In genomic region chr7:55129409-55130078, GRCh38 we compare ENCODE assay signal across 10 cellular contexts.
DNase-seq lines count a peak whose midpoint lies in the region; TF ChIP-seq lines count a peak whose summit lies in the region.
"Had no signal": no experiment of that assay in that cellular context is flagged by ENCODE, and none has a peak within 500 bp of the region (broad histone marks: within the 10 kb centered on the region; RNA-seq: fewer than 3 reads in every experiment).

No MANE protein-coding gene starts in this region.

- peaks cover 1 to 24% of the 10 kb centered on the region in 2 donors for H3K27me3 Mint-ChIP-seq in CD8-positive, alpha-beta memory T cell
- peaks cover 4% of the 10 kb centered on the region for H3K27me3 Mint-ChIP-seq in activated naive CD4-positive, alpha-beta T cell treated with anti-CD3 and anti-CD28 coated beads, Interleukin-2, amount 10 ng/mL, durations not matched to agents 7 days and 5 days

- H3K27ac ChIP-seq in SJCRH30 (peak overlapping the region; percentile 73), esophagus squamous epithelium (peak overlapping the region; percentile 90 to 96 (median 94)), prostate gland (peak overlapping the region; percentile 53 to 57)
- no peak overlapping the region for H3K27ac ChIP-seq in CD8-positive, alpha-beta memory T cell (ENCODE audit: low read depth, low read length)

- intact Hi-C loops in esophagus squamous epithelium (cut with DNase I) (no loop called here), prostate gland (cut with DNase I) (loop anchor here (2.0 to 10.0 kb wide), 3 partner anchors 57 to 125 kb away; no protein-coding TSS in a partner anchor)

- no peaks in the 10 kb centered on the region for H3K36me3 Mint-ChIP-seq in CD8-positive, alpha-beta memory T cell
- H3K36me3 Mint-ChIP-seq in activated naive CD4-positive, alpha-beta T cell treated with anti-CD3 and anti-CD28 coated beads, Interleukin-2, amount 10 ng/mL, durations not matched to agents 7 days and 5 days = no peaks in the 10 kb centered on the region
- H3K36me3 Mint-ChIP-seq: activated naive CD4-positive, alpha-beta T cell treated with anti-CD3 and anti-CD28 coated beads, Interleukin-2, amount 50 U/mL, for 24 hours had no signal

- no peak for TF ChIP-seq POLR2A in esophagus squamous epithelium (IDR thresholded peaks at IDR 0.05)
- TF ChIP-seq POLR2A in prostate gland (IDR thresholded peaks at IDR 0.05) = no peak

- no peaks in the 10 kb centered on the region for H3K9me3 Mint-ChIP-seq in CD8-positive, alpha-beta memory T cell
- no peaks in the 10 kb centered on the region for H3K9me3 Mint-ChIP-seq in activated naive CD4-positive, alpha-beta T cell treated with anti-CD3 and anti-CD28 coated beads, Interleukin-2, amount 10 ng/mL, durations not matched to agents 7 days and 5 days
- H3K9me3 Mint-ChIP-seq: activated naive CD4-positive, alpha-beta T cell treated with anti-CD3 and anti-CD28 coated beads, Interleukin-2, amount 50 U/mL, for 24 hours had no signal

- TF ChIP-seq CTCF in esophagus squamous epithelium (IDR thresholded peaks at IDR 0.05) (no peak), prostate gland (IDR thresholded peaks at IDR 0.05) (no peak)

- peaks cover 0 to 2% (median 0%) of the 10 kb centered on the region in 3 donors for H3K4me1 Mint-ChIP-seq in CD8-positive, alpha-beta memory T cell
- H3K4me1 Mint-ChIP-seq in activated naive CD4-positive, alpha-beta T cell treated with anti-CD3 and anti-CD28 coated beads, Interleukin-2, amount 10 ng/mL, durations not matched to agents 7 days and 5 days = no peaks in the 10 kb centered on the region

- DNase-seq in EL (peak; percentile 84), SJCRH30 (peak in 1 of 2 experiments; percentile 60), esophagus squamous epithelium (lab: John Stamatoyannopoulos, UW) (no peak), prostate gland (ENCODE audit: low spot score) (no peak), activated T-cell treated with anti-CD3 and anti-CD28 coated beads for 4 hours (no peak)
- DNase-seq in CD8-positive, alpha-beta memory T cell = no peak
- no peak for DNase-seq in activated CD4-positive, CD25-positive, alpha-beta regulatory T cell (lab: John Stamatoyannopoulos, UW)
- DNase-seq in activated naive CD4-positive, alpha-beta T cell treated with anti-CD3 and anti-CD28 coated beads, Interleukin-2, amount 10 ng/mL, durations not matched to agents 7 days and 5 days = no peak
- DNase-seq: NCI-H2081 treated with DMSO at 0.1 percent for 48 hours had no signal

- no peaks in the 10 kb centered on the region for H3K36me3 ChIP-seq in SJCRH30
- H3K36me3 ChIP-seq in esophagus squamous epithelium = peaks cover 0 to 3% (median 0%) of the 10 kb centered on the region in 3 donors
- H3K36me3 ChIP-seq in prostate gland = no peaks in the 10 kb centered on the region
- no peaks in the 10 kb centered on the region for H3K36me3 ChIP-seq in CD8-positive, alpha-beta memory T cell (ENCODE audit: insufficient read depth, low read length)

- H3K9me3 ChIP-seq in SJCRH30 (replicated peaks) (no peaks in the 10 kb centered on the region), esophagus squamous epithelium (no peaks in the 10 kb centered on the region), prostate gland (no peaks in the 10 kb centered on the region)
- no peaks in the 10 kb centered on the region for H3K9me3 ChIP-seq in CD8-positive, alpha-beta memory T cell (ENCODE audit: low read length)

- POLR2A ChIA-PET in CD8-positive, alpha-beta memory T cell (lab: Charles Lee) = no interaction called here

- CTCF ChIA-PET in CD8-positive, alpha-beta memory T cell (lab: Charles Lee) = no interaction called here
- CTCF ChIA-PET in activated naive CD4-positive, alpha-beta T cell treated with anti-CD3 and anti-CD28 coated beads, Interleukin-2, amount 10 ng/mL, durations not matched to agents 7 days and 5 days (lab: Charles Lee) = no interaction called here

- H3K4me1 ChIP-seq in SJCRH30 (peaks cover 64% of the 10 kb centered on the region), esophagus squamous epithelium (peaks cover 65 to 98% (median 81%) of the 10 kb centered on the region in 3 donors), prostate gland (replicated peaks) (peaks cover 16% of the 10 kb centered on the region)
- H3K4me1 ChIP-seq in CD8-positive, alpha-beta memory T cell (ENCODE audit: insufficient read depth, low read length) = no peaks in the 10 kb centered on the region

- H3K4me3 ChIP-seq in SJCRH30 (no peak overlapping the region), esophagus squamous epithelium (no peak overlapping the region), prostate gland (no peak overlapping the region)
- no peak overlapping the region for H3K4me3 ChIP-seq in CD8-positive, alpha-beta memory T cell (ENCODE audit: low read length)

- H3K27ac Mint-ChIP-seq in CD8-positive, alpha-beta memory T cell = no peak overlapping the region
- H3K27ac Mint-ChIP-seq in activated naive CD4-positive, alpha-beta T cell treated with anti-CD3 and anti-CD28 coated beads, Interleukin-2, amount 10 ng/mL, durations not matched to agents 7 days and 5 days = no peak overlapping the region
- H3K27ac Mint-ChIP-seq: activated naive CD4-positive, alpha-beta T cell treated with anti-CD3 and anti-CD28 coated beads, Interleukin-2, amount 50 U/mL, for 24 hours had no signal

- H3K4me3 Mint-ChIP-seq in CD8-positive, alpha-beta memory T cell = no peak overlapping the region
- H3K4me3 Mint-ChIP-seq in activated naive CD4-positive, alpha-beta T cell treated with anti-CD3 and anti-CD28 coated beads, Interleukin-2, amount 10 ng/mL, durations not matched to agents 7 days and 5 days = no peak overlapping the region
- H3K4me3 Mint-ChIP-seq: activated naive CD4-positive, alpha-beta T cell treated with anti-CD3 and anti-CD28 coated beads, Interleukin-2, amount 50 U/mL, for 24 hours had no signal

- H3K27me3 ChIP-seq in SJCRH30 (no peaks in the 10 kb centered on the region), esophagus squamous epithelium (no peaks in the 10 kb centered on the region), prostate gland (replicated peaks; ENCODE audit: insufficient read depth) (no peaks in the 10 kb centered on the region)
- no peaks in the 10 kb centered on the region for H3K27me3 ChIP-seq in CD8-positive, alpha-beta memory T cell (ENCODE audit: insufficient read depth, low read length, poor library complexity, severe bottlenecking)

- WGBS in esophagus squamous epithelium, 2 donors = 33 to 46% methylated on average over 4 of the region's 4 CpGs
- 75% methylated on average over 4 of the region's 4 CpGs for WGBS in prostate gland
